8 cellular contexts compared by ENCODE assay signal in genomic region chr3:50320853-50321145, GRCh38. TPM values are rescaled to one million over a fixed set of nuclear protein-coding genes. Genes with fewer than 3 reads are reported as not detected.
DNase-seq lines count a peak whose midpoint lies in the region; ATAC-seq and TF ChIP-seq lines count a peak whose summit lies in the region.

No MANE protein-coding gene starts in this region.

- peak overlapping the region; percentile 71; the same call in 1 of the 2 replicates for H2AFZ ChIP-seq in KMS-11 (ENCODE audit: low read depth)

- H4K20me1 ChIP-seq in KMS-11 (ENCODE audit: insufficient read depth), result no peaks in the 10 kb centered on the region

- peaks cover 14% of the 10 kb centered on the region for H3K36me3 Mint-ChIP-seq in CD4-positive, alpha-beta T cell (ENCODE audit: low read depth)
- peaks cover 25% of the 10 kb centered on the region for H3K36me3 Mint-ChIP-seq in nephron progenitor cell (ENCODE audit: low read depth)

- H3K9me3 Mint-ChIP-seq in CD4-positive, alpha-beta T cell, result no peaks in the 10 kb centered on the region
- no peaks in the 10 kb centered on the region for H3K9me3 Mint-ChIP-seq in nephron progenitor cell

- H3K27me3 ChIP-seq in CD4-positive, alpha-beta T cell (ENCODE audit: control insufficient read depth, insufficient read depth, low read length), result no peaks in the 10 kb centered on the region
- H3K27me3 ChIP-seq in KMS-11 (ENCODE audit: insufficient read depth, low read depth), result no peaks in the 10 kb centered on the region

- peaks cover 47% of the 10 kb centered on the region for H3K4me1 Mint-ChIP-seq in CD4-positive, alpha-beta T cell (ENCODE audit: low read depth)
- H3K4me1 Mint-ChIP-seq in nephron progenitor cell, result peaks cover 62% of the 10 kb centered on the region

- peak overlapping the region; percentile 78 for H3K4me2 ChIP-seq in KMS-11

- H3K9ac ChIP-seq in KMS-11, result peak overlapping the region; percentile 78; the same call in 1 of the 2 replicates

- intact Hi-C loops in CD4-positive, alpha-beta T cell (cut with DNase I, micrococcal nuclease), result loop anchor here (1.0 to 5.0 kb wide), 4 partner anchors 16 to 128 kb away; partner anchors contain the start of genes HYAL3 (in 2 of the 2), NAA80 (in 2 of the 2) and GNAT1 (in 1 of the 2)

- no peaks in the 10 kb centered on the region for H3K27me3 Mint-ChIP-seq in CD4-positive, alpha-beta T cell
- peaks cover 9% of the 10 kb centered on the region for H3K27me3 Mint-ChIP-seq in nephron progenitor cell (ENCODE audit: low read depth, poor library complexity)

- TF ChIP-seq CTCF in CD4-positive, alpha-beta T cell (IDR thresholded peaks at IDR 0.05), result no peak
- TF ChIP-seq CTCF in KMS-11 (conservative IDR thresholded peaks at IDR 0.05; ENCODE audit: low read depth, low read length) (no peak), nephron progenitor cell (IDR thresholded peaks at IDR 0.05) (no peak)

- peaks cover 4% of the 10 kb centered on the region for H3K4me1 ChIP-seq in KMS-11 (ENCODE audit: low read depth, poor library complexity, severe bottlenecking)

- no peak for DNase-seq in CD4-positive, alpha-beta T cell
- peak; percentile 52 for DNase-seq in dedifferentiated amniotic fluid mesenchymal stem cell (ENCODE audit: extremely low spot score)
- DNase-seq in nephron progenitor cell, result no peak
- DNase-seq in A172 (ENCODE audit: low spot score), result no peak

- H3K4me3 ChIP-seq in KMS-11 (IDR thresholded peaks at IDR 0.05; ENCODE audit: insufficient read depth, low read depth, low read length), result no peak overlapping the region

- H3K4me3 Mint-ChIP-seq in CD4-positive, alpha-beta T cell, result peak overlapping the region; percentile 96
- H3K4me3 Mint-ChIP-seq in nephron progenitor cell, result peak overlapping the region; percentile 95

- POLR2A ChIA-PET in CD4-positive, alpha-beta T cell (lab: Charles Lee), result interaction anchor here (1.3 to 3.6 kb wide), 3 partner anchors 18 to 30 kb away, joined by 4 to 25 read pairs (median 15); partner anchors contain the start of genes CYB561D2, HYAL3, NAA80 and NPRL2

- peak overlapping the region; percentile 86 for H3K27ac Mint-ChIP-seq in CD4-positive, alpha-beta T cell
- H3K27ac Mint-ChIP-seq in nephron progenitor cell, result peak overlapping the region; percentile 90

- no peaks in the 10 kb centered on the region for H3K9me3 ChIP-seq in CD4-positive, alpha-beta T cell (ENCODE audit: control insufficient read depth, low read length)

- H3K36me3 ChIP-seq in KMS-11 (ENCODE audit: insufficient read depth), result no peaks in the 10 kb centered on the region

- H3K27ac ChIP-seq in CD4-positive, alpha-beta T cell (ENCODE audit: low read depth, low read length), result no peak overlapping the region
- no peak overlapping the region; the same call in 1 of the 2 replicates for H3K27ac ChIP-seq in KMS-11

- CTCF ChIA-PET in CD4-positive, alpha-beta T cell (lab: Charles Lee), result interaction anchor here (1.3 kb wide), 1 partner anchor 30 kb away, joined by 5 read pairs; the partner anchor contains the start of genes CYB561D2 and NPRL2

- ATAC-seq in CD4-positive, alpha-beta T cell (ENCODE audit: poor library complexity), result no peak
- ATAC-seq in GM21447 (IDR thresholded peaks at IDR 0.05; ENCODE audit: unreplicated experiment), result no peak
- no peak for ATAC-seq in HG03095 (IDR thresholded peaks at IDR 0.05; ENCODE audit: unreplicated experiment)
- no peak for ATAC-seq in HG03520 (IDR thresholded peaks at IDR 0.05; ENCODE audit: unreplicated experiment)

- no peaks in the 10 kb centered on the region for H3K79me2 ChIP-seq in KMS-11 (ENCODE audit: insufficient read depth, low read depth)

RNA-seq across cellular contexts. Expression of gene HYAL2, which starts 1.7 kb away (rescaled TPM):
- 1 to 10 TPM; 1.1 to 1.2 TPM for total RNA-seq in CD4-positive, alpha-beta T cell
- 113 TPM in 2 replicates for total RNA-seq in A172 (2014; rRNA removed; shearing (Covaris generic))

RNA-seq across cellular contexts. Expression of gene TUSC2, which starts 7.2 kb away (rescaled TPM):
- total RNA-seq in CD4-positive, alpha-beta T cell, result 10 to 100 TPM; 23.1 to 24.7 TPM
- 30.6 and 34.3 TPM in 2 replicates for total RNA-seq in A172 (2014; rRNA removed; shearing (Covaris generic))

RNA-seq across cellular contexts. Expression of gene HYAL1, which starts 17.4 kb away (rescaled TPM):
- under 1 TPM in 1 of 2 experiments, not detected in 1; 0.38 TPM for total RNA-seq in CD4-positive, alpha-beta T cell
- 0.72 and 2.3 TPM in 2 replicates for total RNA-seq in A172 (2014; rRNA removed; shearing (Covaris generic))

RNA-seq across cellular contexts. Expression of gene RASSF1, which starts 19.8 kb away (rescaled TPM):
- 10 to 100 TPM; 68.0 to 71.2 TPM for total RNA-seq in CD4-positive, alpha-beta T cell
- 12.9 and 16.9 TPM in 2 replicates for total RNA-seq in A172 (2014; rRNA removed; shearing (Covaris generic))

RNA-seq across cellular contexts. Expression of gene HYAL3, which starts 21.6 kb away (rescaled TPM):
- 1 to 10 TPM; 3.0 to 3.2 TPM for total RNA-seq in CD4-positive, alpha-beta T cell
- 7.5 and 9.7 TPM in 2 replicates for total RNA-seq in A172 (2014; rRNA removed; shearing (Covaris generic))

Comparison
In these comparisons a context has a peak if more than half of its experiments do, and no peak if none do; other contexts are left out.
1. RNA of gene HYAL2, which starts 1.7 kb away (total RNA-seq): 113 TPM in A172; 1.1 to 1.2 TPM in CD4-positive, alpha-beta T cell; every median in the first group is over 10 times any median in the second.